9 cellular contexts compared by ENCODE assay signal in genomic region chr2:72149556-72150156, GRCh38. TPM values are rescaled to one million over a fixed set of nuclear protein-coding genes. Genes with fewer than 3 reads are reported as not detected.
A peak's percentile ranks its signal among the peaks of the same experiment; 100 is the strongest.
DNase-seq lines count a peak whose midpoint lies in the region; ATAC-seq and TF ChIP-seq lines count a peak whose summit lies in the region.
"Had no signal": no experiment of that assay in that cellular context is flagged by ENCODE, and none has a peak within 500 bp of the region (broad histone marks: within the 10 kb centered on the region; RNA-seq: fewer than 3 reads in every experiment).

No MANE protein-coding gene starts in this region.

- CTCF ChIA-PET in PC-3 (lab: Charles Lee) = interaction anchor here (0.6 to 1.7 kb wide), 12 partner anchors 15 to 603 kb away, joined by 3 to 47 read pairs (median 4); no protein-coding TSS in a partner anchor

- H3K9ac ChIP-seq in ES-I3 (ENCODE audit: low read depth, low read length) (peak overlapping the region; percentile 14; the same call in 1 of the 2 replicates), PC-3 (ENCODE audit: low read length) (no peak overlapping the region)

- H3K9me2 ChIP-seq in PC-3 (replicated peaks; ENCODE audit: low read length) = no peaks in the 10 kb centered on the region

- ATAC-seq in PC-3 (peak; percentile 13), GM21619 (IDR thresholded peaks at IDR 0.05; ENCODE audit: unreplicated experiment) (no peak), GM19397 (IDR thresholded peaks at IDR 0.05; ENCODE audit: unreplicated experiment) (no peak), HG02678 (IDR thresholded peaks at IDR 0.05; ENCODE audit: unreplicated experiment) (no peak)

- TF ChIP-seq CTCF in PC-3 (conservative IDR thresholded peaks at IDR 0.05; ENCODE audit: low read depth, low read length) (no peak), GM20000 (IDR thresholded peaks at IDR 0.05; ENCODE audit: extremely low read depth, missing control alignments) (no peak)

- no TSS peak for BruUV-seq in PC-3 (replicated peaks; lab: Mats Ljungman, UMichigan)

- no peak overlapping the region for H3K27ac ChIP-seq in PC-3 (ENCODE audit: low read length)
- no peak overlapping the region for H3K27ac ChIP-seq in ectodermal cell (ENCODE audit: insufficient read depth, low read depth, low read length, poor library complexity, severe bottlenecking)
- no peak overlapping the region for H3K27ac ChIP-seq in muscle layer of duodenum (ENCODE audit: low read length)
- H3K27ac ChIP-seq: uterus had no signal

- H3K4me3 ChIP-seq in PC-3 (ENCODE audit: low read length) (peak overlapping the region; percentile 74), ectodermal cell (ENCODE audit: insufficient read depth, low read depth, low read length) (peak overlapping the region; percentile 11), muscle layer of duodenum (ENCODE audit: low read depth in 1 of 2, low read length in 2 of 2) (peak overlapping the region; percentile 47 to 73)

- H3K27me3 ChIP-seq in PC-3 (ENCODE audit: low read length) = peaks cover 29% of the 10 kb centered on the region
- H3K27me3 ChIP-seq in ectodermal cell (ENCODE audit: control insufficient read depth, insufficient read depth, low read length, poor library complexity, severe bottlenecking) = peaks cover 68% of the 10 kb centered on the region
- peaks cover 20% of the 10 kb centered on the region for H3K27me3 ChIP-seq in muscle layer of duodenum (ENCODE audit: low read depth, low read length)

- H3K36me3 ChIP-seq in ES-I3 (ENCODE audit: insufficient read depth, low read length) (no peaks in the 10 kb centered on the region), PC-3 (ENCODE audit: low read depth, low read length) (no peaks in the 10 kb centered on the region), ectodermal cell (ENCODE audit: control insufficient read depth, insufficient read depth, low read length) (no peaks in the 10 kb centered on the region), muscle layer of duodenum (ENCODE audit: control insufficient read depth in 1 of 2, insufficient read depth in 2 of 2, low read length in 2 of 2) (no peaks in the 10 kb centered on the region)
- H3K36me3 ChIP-seq: uterus had no signal

- H3K79me2 ChIP-seq in PC-3 (ENCODE audit: low read length) = no peaks in the 10 kb centered on the region

- H3F3A ChIP-seq in PC-3 (ENCODE audit: low read length, unreplicated experiment) = no peaks in the 10 kb centered on the region

- H2AFZ ChIP-seq in PC-3 (ENCODE audit: low read length) = peak overlapping the region; percentile 75

- DNase-seq in PC-3 = no peak
- DNase-seq in GM20000 (ENCODE audit: low spot score) = no peak

- H3K4me2 ChIP-seq in PC-3 (ENCODE audit: low read length) = peak overlapping the region; percentile 83

- no peaks in the 10 kb centered on the region for H4K20me1 ChIP-seq in PC-3 (ENCODE audit: low read length)

- POLR2A ChIA-PET in PC-3 (lab: Charles Lee; ENCODE audit: unreplicated experiment) = no interaction called here

- intact Hi-C loops in PC-3 (cut with micrococcal nuclease) = loop anchor here (1.0 to 5.0 kb wide), 8 partner anchors 215 to 604 kb away; no protein-coding TSS in a partner anchor

- H3K9me3 ChIP-seq in ES-I3 (ENCODE audit: control insufficient read depth, insufficient read depth, low read length) (no peaks in the 10 kb centered on the region), PC-3 (ENCODE audit: low read length) (no peaks in the 10 kb centered on the region), ectodermal cell (ENCODE audit: control insufficient read depth, low read length) (no peaks in the 10 kb centered on the region), muscle layer of duodenum (ENCODE audit: control insufficient read depth in 1 of 2, low read length in 2 of 2) (no peaks in the 10 kb centered on the region)
- H3K9me3 ChIP-seq: uterus had no signal

- 3 to 5% methylated on average over 45 of the region's 45 CpGs for WGBS in ectodermal cell, 2 experiments

- H3K4me1 ChIP-seq in ES-I3 (ENCODE audit: insufficient read depth, low read length) = no peaks in the 10 kb centered on the region; the same call in 1 of the 2 replicates
- H3K4me1 ChIP-seq in PC-3 (ENCODE audit: insufficient read depth, low read length) = peaks cover 24% of the 10 kb centered on the region
- H3K4me1 ChIP-seq in ectodermal cell (ENCODE audit: control insufficient read depth, insufficient read depth, low read length) = peaks cover 18% of the 10 kb centered on the region
- peaks cover 0 to 46% of the 10 kb centered on the region in 2 donors for H3K4me1 ChIP-seq in muscle layer of duodenum (ENCODE audit: control insufficient read depth in 1 of 2, insufficient read depth in 2 of 2, low read length in 2 of 2)

RNA-seq across cellular contexts. Expression of gene CYP26B1, which starts 2.0 kb away (rescaled TPM):
- 1.6 and 3.9 TPM in 2 replicates for total RNA-seq in PC-3 (2014; rRNA removed)
- 2.0 TPM for polyA plus RNA-seq in ectodermal cell (2013, experiment 1 of 4)
- polyA plus RNA-seq in ectodermal cell (2013, experiment 2 of 4) = 1.3 TPM
- 2.3 TPM for polyA plus RNA-seq in ectodermal cell (2013, experiment 3 of 4)
- 1.7 TPM for polyA plus RNA-seq in ectodermal cell (2013, experiment 4 of 4)

Comparison
In these comparisons a context has a peak if more than half of its experiments do, and no peak if none do; other contexts are left out.
1. H3K4me3 ChIP-seq: peak in every context shown above with its lines; median percentile 74 in PC-3; 60 in muscle layer of duodenum; 11 in ectodermal cell.